In the genomic region with DNA sequence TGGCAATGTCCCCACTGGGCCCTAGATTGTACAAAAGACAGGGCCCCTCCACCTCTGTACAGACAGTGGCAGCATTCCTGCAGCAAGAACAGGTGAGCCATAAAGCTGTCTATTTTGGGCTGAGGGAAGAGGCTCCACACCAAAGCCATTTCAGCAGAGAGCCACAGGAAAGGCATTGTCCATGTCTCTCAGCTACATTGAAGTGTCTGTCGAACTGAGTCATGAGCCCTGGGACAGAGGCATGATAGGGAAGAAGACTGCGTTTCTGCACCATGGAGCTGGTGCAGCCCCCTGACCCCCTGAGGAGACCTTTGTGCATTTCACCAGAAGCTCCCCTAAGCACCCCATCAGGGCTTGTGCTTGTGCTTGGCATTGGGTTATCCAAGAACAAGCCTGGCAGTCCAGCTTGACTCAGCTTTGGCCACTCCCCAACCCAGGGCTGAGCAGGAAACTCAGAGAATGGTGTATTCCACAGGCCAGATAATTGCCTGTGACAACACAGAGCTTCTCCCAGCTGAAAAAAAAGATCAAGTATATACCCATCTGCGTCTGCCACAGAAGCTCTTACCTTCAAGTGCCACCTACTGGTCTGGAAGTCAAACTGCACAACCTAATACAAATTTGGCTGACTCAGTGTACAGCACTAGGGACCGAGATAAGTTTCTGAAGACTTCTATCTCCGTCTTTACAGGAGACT, we compare ENCODE assay signal across 8 cellular contexts. TPM values are rescaled to one million over a fixed set of nuclear protein-coding genes. Genes with fewer than 3 reads are reported as not detected.
DNase-seq lines count a peak whose midpoint lies in the region; ATAC-seq and TF ChIP-seq lines count a peak whose summit lies in the region.

No MANE protein-coding gene starts in this region.

- DNase-seq in AG04450 (ENCODE audit: low read depth, low spot score) (no peak), NCI-H2081 treated with DMSO at 0.1 percent for 48 hours (lab: John Stamatoyannopoulos, UW) (peak; percentile 67), left ventricle myocardium superior (peak; percentile 40)
- no peak for DNase-seq in stimulated activated effector memory CD8-positive, alpha-beta T cell treated with anti-CD3 and anti-CD28 coated beads, Interleukin-12 subunit alpha, Interleukin-12 subunit beta, amount 100 ng/mL, for 72 hours (ENCODE audit: low spot score in 2 of 2)
- no peak for DNase-seq in activated effector memory CD4-positive, alpha-beta T cell treated with anti-CD3 and anti-CD28 coated beads, Interleukin-2, amount 50 U/mL, for 16 hours

- peaks cover 2% of the 10 kb centered on the region for H3K27me3 ChIP-seq in AG04450 (ENCODE audit: control insufficient read depth, insufficient read depth, low read length)

- ATAC-seq in GM18511 (IDR thresholded peaks at IDR 0.05; ENCODE audit: unreplicated experiment) (peak; percentile 98), HG03025 (IDR thresholded peaks at IDR 0.05; ENCODE audit: low FRiP score, unreplicated experiment) (peak; percentile 85), left ventricle myocardium superior (peak; percentile 88)
- ATAC-seq in stimulated activated effector memory CD8-positive, alpha-beta T cell treated with anti-CD3 and anti-CD28 coated beads, Interleukin-12 subunit alpha, Interleukin-12 subunit beta, amount 100 ng/mL, for 72 hours: peak; percentile 64

- peaks cover 1% of the 10 kb centered on the region for H3K4me1 Mint-ChIP-seq in stimulated activated effector memory CD8-positive, alpha-beta T cell treated with anti-CD3 and anti-CD28 coated beads, Interleukin-12 subunit alpha, Interleukin-12 subunit beta, amount 100 ng/mL, for 72 hours

- no peaks in the 10 kb centered on the region for H3K36me3 Mint-ChIP-seq in stimulated activated effector memory CD8-positive, alpha-beta T cell treated with anti-CD3 and anti-CD28 coated beads, Interleukin-12 subunit alpha, Interleukin-12 subunit beta, amount 100 ng/mL, for 72 hours

- intact Hi-C loops in left ventricle myocardium superior (cut with micrococcal nuclease): loop anchor here (5.0 kb wide), 2 partner anchors 212 to 327 kb away; no protein-coding TSS in a partner anchor

- CTCF ChIA-PET in AG04450 (lab: Charles Lee): interaction anchor here (0.6 to 3.5 kb wide), 6 partner anchors 9 to 324 kb away, joined by 3 to 27 read pairs (median 6); no protein-coding TSS in a partner anchor

- H3K27ac ChIP-seq in AG04450 (ENCODE audit: low read depth, low read length): no peak overlapping the region
- no peak overlapping the region for H3K27ac ChIP-seq in VCaP

- no peaks in the 10 kb centered on the region for H3K9me3 ChIP-seq in AG04450 (ENCODE audit: control insufficient read depth, insufficient read depth, low read length)

- H3K4me3 ChIP-seq in AG04450 (ENCODE audit: low read depth, low read length): no peak overlapping the region

- H3K27ac Mint-ChIP-seq in stimulated activated effector memory CD8-positive, alpha-beta T cell treated with anti-CD3 and anti-CD28 coated beads, Interleukin-12 subunit alpha, Interleukin-12 subunit beta, amount 100 ng/mL, for 72 hours: no peak overlapping the region

- TF ChIP-seq CTCF in AG04450 (IDR thresholded peaks at IDR 0.05; ENCODE audit: low read depth, low read length) (peak; percentile 55), VCaP (conservative IDR thresholded peaks at IDR 0.05) (peak; percentile 80)

- POLR2A ChIA-PET in AG04450 (lab: Yijun Ruan, JAX): no interaction called here

- peaks cover 7% of the 10 kb centered on the region for H3K9me3 Mint-ChIP-seq in stimulated activated effector memory CD8-positive, alpha-beta T cell treated with anti-CD3 and anti-CD28 coated beads, Interleukin-12 subunit alpha, Interleukin-12 subunit beta, amount 100 ng/mL, for 72 hours

- H3K4me3 Mint-ChIP-seq in stimulated activated effector memory CD8-positive, alpha-beta T cell treated with anti-CD3 and anti-CD28 coated beads, Interleukin-12 subunit alpha, Interleukin-12 subunit beta, amount 100 ng/mL, for 72 hours: no peak overlapping the region

RNA-seq across cellular contexts. Expression of a gene that starts 5.9 kb away (rescaled TPM):
- polyA plus RNA-seq in AG04450 (2011; rRNA removed): 0.09 and 0.10 TPM in 2 replicates
- polyA minus RNA-seq in AG04450 (2011; rRNA and poly(A)+ RNA removed): 0.09 and 0.18 TPM in 2 replicates
- 97.7 TPM for total RNA-seq in left ventricle myocardium superior

Comparison
In these comparisons a context has a peak if more than half of its experiments do, and no peak if none do; other contexts are left out.
1. DNase-seq: peak in NCI-H2081 treated with DMSO at 0.1 percent for 48 hours (single experiment) and left ventricle myocardium superior (single experiment); none in AG04450 (single experiment), stimulated activated effector memory CD8-positive, alpha-beta T cell treated with anti-CD3 and anti-CD28 coated beads, Interleukin-12 subunit alpha, Interleukin-12 subunit beta, amount 100 ng/mL, for 72 hours (0 of 2) and activated effector memory CD4-positive, alpha-beta T cell treated with anti-CD3 and anti-CD28 coated beads, Interleukin-2, amount 50 U/mL, for 16 hours (single experiment).
2. Peak in every context shown above with its lines, with median percentiles within 50 percentile points of each other: ATAC-seq.